Comparison of ENCODE assay signal across 1 cellular context in the genomic region with DNA sequence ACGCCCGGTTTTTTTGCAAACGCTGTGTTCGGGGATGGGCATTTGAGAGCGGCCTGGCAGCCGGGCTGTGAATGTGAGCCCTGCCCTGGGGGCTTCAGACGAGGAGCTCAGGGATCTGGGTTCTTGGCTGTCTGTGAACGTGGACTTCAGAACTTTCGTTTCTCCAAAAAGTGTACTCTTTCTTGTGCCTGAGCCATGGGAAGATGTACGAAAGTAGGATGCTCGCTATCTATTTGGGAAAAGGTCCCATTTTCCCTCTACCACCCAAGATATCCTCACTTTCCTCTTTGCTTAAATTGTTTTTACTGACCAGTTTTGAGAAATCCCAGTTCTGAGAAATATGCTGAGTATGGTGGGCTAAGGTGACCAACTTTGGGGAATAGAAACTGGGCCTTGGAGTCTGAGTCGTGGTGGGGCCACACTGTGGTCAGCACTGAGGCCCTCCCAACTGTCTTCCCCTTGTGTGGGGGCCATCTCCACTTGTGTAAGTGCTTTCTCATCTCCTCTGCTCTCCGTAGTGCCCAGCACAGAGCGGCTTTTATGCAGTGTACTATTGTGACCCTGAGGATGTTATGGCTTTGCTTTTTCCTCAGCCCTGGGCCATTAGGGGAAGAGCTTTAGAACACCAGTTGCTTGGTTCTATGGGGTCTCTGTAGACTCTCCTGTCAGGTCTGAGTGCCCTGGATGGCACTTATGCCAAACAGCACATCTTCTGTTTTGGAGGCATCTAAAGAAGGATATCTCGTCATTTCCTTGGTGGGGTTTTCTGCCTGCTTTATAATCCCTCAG.
TF ChIP-seq lines count a peak whose summit lies in the region.

No MANE protein-coding gene starts in this region.

TF ChIP-seq in A549, 52 proteins besides CTCF, POLR2A, EP300 and RAD21:
- TF ChIP-seq ZC3H11A (IDR thresholded peaks at IDR 0.05) = no peak
- TF ChIP-seq ZNF302 (CRISPR knock-in tag; IDR thresholded peaks at IDR 0.05) = no peak
- TF ChIP-seq, protein P1, sequence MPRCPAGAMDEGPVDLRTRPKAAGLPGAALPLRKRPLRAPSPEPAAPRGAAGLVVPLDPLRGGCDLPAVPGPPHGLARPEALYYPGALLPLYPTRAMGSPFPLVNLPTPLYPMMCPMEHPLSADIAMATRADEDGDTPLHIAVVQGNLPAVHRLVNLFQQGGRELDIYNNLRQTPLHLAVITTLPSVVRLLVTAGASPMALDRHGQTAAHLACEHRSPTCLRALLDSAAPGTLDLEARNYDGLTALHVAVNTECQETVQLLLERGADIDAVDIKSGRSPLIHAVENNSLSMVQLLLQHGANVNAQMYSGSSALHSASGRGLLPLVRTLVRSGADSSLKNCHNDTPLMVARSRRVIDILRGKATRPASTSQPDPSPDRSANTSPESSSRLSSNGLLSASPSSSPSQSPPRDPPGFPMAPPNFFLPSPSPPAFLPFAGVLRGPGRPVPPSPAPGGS (IDR thresholded peaks at IDR 0.05) = no peak
- no peak for TF ChIP-seq HOXA7 (CRISPR knock-in tag; IDR thresholded peaks at IDR 0.05)
- TF ChIP-seq PHF8 (IDR thresholded peaks at IDR 0.05; ENCODE audit: borderline replicate concordance, low read depth) = no peak
- no peak for TF ChIP-seq HOXB5 (CRISPR knock-in tag; IDR thresholded peaks at IDR 0.05)
